Comparison of ENCODE assay signal across 1 cellular context in genomic region chr1:231194843-231195516, GRCh38.
TF ChIP-seq lines count a peak whose summit lies in the region.

No MANE protein-coding gene starts in this region.

TF ChIP-seq in HepG2, 621 proteins besides CTCF, POLR2A, EP300 and RAD21 (continued from another document and continues in another):
- TF ChIP-seq ZFP91 (CRISPR knock-in tag; IDR thresholded peaks at IDR 0.05; ENCODE audit: borderline replicate concordance) (no peak), FIP1L1 (IDR thresholded peaks at IDR 0.05; ENCODE audit: borderline replicate concordance, insufficient read depth, low read depth, low read length) (no peak), NFIC (IDR thresholded peaks at IDR 0.05; ENCODE audit: low read length) (peak; percentile 54; the same call in 1 of the 2 replicates), ZNF280D (CRISPR knock-in tag; IDR thresholded peaks at IDR 0.05) (no peak), ZNF230 (CRISPR knock-in tag; IDR thresholded peaks at IDR 0.05) (no peak), THYN1 (CRISPR knock-in tag; IDR thresholded peaks at IDR 0.05; ENCODE audit: borderline replicate concordance, low read depth) (no peak), REPIN1 (CRISPR knock-in tag; IDR thresholded peaks at IDR 0.05; ENCODE audit: borderline replicate concordance, low read depth) (no peak), HCFC1 (IDR thresholded peaks at IDR 0.05; ENCODE audit: low read depth, low read length) (no peak), ZNF354B (CRISPR knock-in tag; IDR thresholded peaks at IDR 0.05) (no peak), ZKSCAN8 (CRISPR knock-in tag; IDR thresholded peaks at IDR 0.05; ENCODE audit: borderline replicate concordance) (no peak; the same call in 1 of the 2 replicates), MZF1 (CRISPR knock-in tag; IDR thresholded peaks at IDR 0.05; ENCODE audit: borderline replicate concordance) (no peak), ZBTB25 (CRISPR knock-in tag; IDR thresholded peaks at IDR 0.05) (peak; percentile 68), PRMT3 (CRISPR knock-in tag; IDR thresholded peaks at IDR 0.05; ENCODE audit: borderline replicate concordance, low read depth) (no peak), ZNF513 (CRISPR knock-in tag; conservative IDR thresholded peaks at IDR 0.05) (no peak), PITX1 (CRISPR knock-in tag; IDR thresholded peaks at IDR 0.05) (peak; percentile 99), CCAR2 (optimal IDR thresholded peaks at IDR 0.05; ENCODE audit: low read depth, low read length) (no peak), ZBTB49 (CRISPR knock-in tag; IDR thresholded peaks at IDR 0.05; ENCODE audit: borderline replicate concordance) (no peak), ZSCAN9 (CRISPR knock-in tag; IDR thresholded peaks at IDR 0.05; ENCODE audit: borderline replicate concordance) (no peak; the same call in 1 of the 2 replicates), SRY (CRISPR knock-in tag; IDR thresholded peaks at IDR 0.05) (no peak), SMAD9 (CRISPR knock-in tag; IDR thresholded peaks at IDR 0.05) (no peak), MXD3 (CRISPR knock-in tag; IDR thresholded peaks at IDR 0.05) (no peak), ZNF432 (CRISPR knock-in tag; IDR thresholded peaks at IDR 0.05; ENCODE audit: borderline replicate concordance) (no peak), ZNF337 (CRISPR knock-in tag; IDR thresholded peaks at IDR 0.05; ENCODE audit: borderline replicate concordance, low read depth) (no peak), PAX8 (CRISPR knock-in tag; IDR thresholded peaks at IDR 0.05; ENCODE audit: borderline replicate concordance) (no peak), SAP130 (CRISPR knock-in tag; IDR thresholded peaks at IDR 0.05; ENCODE audit: low read depth) (peak; percentile 89), PRDM4 (CRISPR knock-in tag; IDR thresholded peaks at IDR 0.05; ENCODE audit: borderline replicate concordance) (no peak), CHD2 (IDR thresholded peaks at IDR 0.05; ENCODE audit: low read depth, low read length) (no peak), FOXA3 (CRISPR knock-in tag; IDR thresholded peaks at IDR 0.05) (peak; percentile 89), ZNF644 (CRISPR knock-in tag; IDR thresholded peaks at IDR 0.05; ENCODE audit: low read depth) (no peak; the same call in 1 of the 2 replicates), ZKSCAN1 (IDR thresholded peaks at IDR 0.05; ENCODE audit: low read length) (no peak), SRSF4 (IDR thresholded peaks at IDR 0.05; ENCODE audit: low read depth, low read length, poor library complexity, severe bottlenecking) (no peak), ZNF670 (CRISPR knock-in tag; IDR thresholded peaks at IDR 0.05; ENCODE audit: borderline replicate concordance) (peak; percentile 47; the same call in 1 of the 2 replicates), DRAP1 (CRISPR knock-in tag; IDR thresholded peaks at IDR 0.05) (0 out of 2 replicates have a peak, but pooled peaks have one; percentile 22), ZNF3 (CRISPR knock-in tag; IDR thresholded peaks at IDR 0.05) (no peak), ZNF772 (CRISPR knock-in tag; IDR thresholded peaks at IDR 0.05) (peak; percentile 51; the same call in 1 of the 2 replicates), GTF2F1 (IDR thresholded peaks at IDR 0.05; ENCODE audit: low read length) (no peak), MBNL3 (CRISPR knock-in tag; conservative IDR thresholded peaks at IDR 0.05) (no peak)
- TF ChIP-seq, protein P1, sequence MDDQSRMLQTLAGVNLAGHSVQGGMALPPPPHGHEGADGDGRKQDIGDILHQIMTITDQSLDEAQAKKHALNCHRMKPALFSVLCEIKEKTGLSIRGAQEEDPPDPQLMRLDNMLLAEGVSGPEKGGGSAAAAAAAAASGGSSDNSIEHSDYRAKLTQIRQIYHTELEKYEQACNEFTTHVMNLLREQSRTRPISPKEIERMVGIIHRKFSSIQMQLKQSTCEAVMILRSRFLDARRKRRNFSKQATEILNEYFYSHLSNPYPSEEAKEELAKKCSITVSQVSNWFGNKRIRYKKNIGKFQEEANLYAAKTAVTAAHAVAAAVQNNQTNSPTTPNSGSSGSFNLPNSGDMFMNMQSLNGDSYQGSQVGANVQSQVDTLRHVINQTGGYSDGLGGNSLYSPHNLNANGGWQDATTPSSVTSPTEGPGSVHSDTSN (CRISPR knock-in tag; IDR thresholded peaks at IDR 0.05; ENCODE audit: borderline replicate concordance): no peak
- TF ChIP-seq, protein P2, sequence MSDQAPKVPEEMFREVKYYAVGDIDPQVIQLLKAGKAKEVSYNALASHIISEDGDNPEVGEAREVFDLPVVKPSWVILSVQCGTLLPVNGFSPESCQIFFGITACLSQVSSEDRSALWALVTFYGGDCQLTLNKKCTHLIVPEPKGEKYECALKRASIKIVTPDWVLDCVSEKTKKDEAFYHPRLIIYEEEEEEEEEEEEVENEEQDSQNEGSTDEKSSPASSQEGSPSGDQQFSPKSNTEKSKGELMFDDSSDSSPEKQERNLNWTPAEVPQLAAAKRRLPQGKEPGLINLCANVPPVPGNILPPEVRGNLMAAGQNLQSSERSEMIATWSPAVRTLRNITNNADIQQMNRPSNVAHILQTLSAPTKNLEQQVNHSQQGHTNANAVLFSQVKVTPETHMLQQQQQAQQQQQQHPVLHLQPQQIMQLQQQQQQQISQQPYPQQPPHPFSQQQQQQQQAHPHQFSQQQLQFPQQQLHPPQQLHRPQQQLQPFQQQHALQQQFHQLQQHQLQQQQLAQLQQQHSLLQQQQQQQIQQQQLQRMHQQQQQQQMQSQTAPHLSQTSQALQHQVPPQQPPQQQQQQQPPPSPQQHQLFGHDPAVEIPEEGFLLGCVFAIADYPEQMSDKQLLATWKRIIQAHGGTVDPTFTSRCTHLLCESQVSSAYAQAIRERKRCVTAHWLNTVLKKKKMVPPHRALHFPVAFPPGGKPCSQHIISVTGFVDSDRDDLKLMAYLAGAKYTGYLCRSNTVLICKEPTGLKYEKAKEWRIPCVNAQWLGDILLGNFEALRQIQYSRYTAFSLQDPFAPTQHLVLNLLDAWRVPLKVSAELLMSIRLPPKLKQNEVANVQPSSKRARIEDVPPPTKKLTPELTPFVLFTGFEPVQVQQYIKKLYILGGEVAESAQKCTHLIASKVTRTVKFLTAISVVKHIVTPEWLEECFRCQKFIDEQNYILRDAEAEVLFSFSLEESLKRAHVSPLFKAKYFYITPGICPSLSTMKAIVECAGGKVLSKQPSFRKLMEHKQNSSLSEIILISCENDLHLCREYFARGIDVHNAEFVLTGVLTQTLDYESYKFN (CRISPR knock-in tag; conservative IDR thresholded peaks at IDR 0.05): peak; percentile 81
- TF ChIP-seq, protein P3, sequence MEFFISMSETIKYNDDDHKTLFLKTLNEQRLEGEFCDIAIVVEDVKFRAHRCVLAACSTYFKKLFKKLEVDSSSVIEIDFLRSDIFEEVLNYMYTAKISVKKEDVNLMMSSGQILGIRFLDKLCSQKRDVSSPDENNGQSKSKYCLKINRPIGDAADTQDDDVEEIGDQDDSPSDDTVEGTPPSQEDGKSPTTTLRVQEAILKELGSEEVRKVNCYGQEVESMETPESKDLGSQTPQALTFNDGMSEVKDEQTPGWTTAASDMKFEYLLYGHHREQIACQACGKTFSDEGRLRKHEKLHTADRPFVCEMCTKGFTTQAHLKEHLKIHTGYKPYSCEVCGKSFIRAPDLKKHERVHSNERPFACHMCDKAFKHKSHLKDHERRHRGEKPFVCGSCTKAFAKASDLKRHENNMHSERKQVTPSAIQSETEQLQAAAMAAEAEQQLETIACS (CRISPR knock-in tag; IDR thresholded peaks at IDR 0.05): no peak
